Comparison of ENCODE assay signal across 8 cellular contexts in genomic region chr2:219205981-219206441, GRCh38. TPM values are rescaled to one million over a fixed set of nuclear protein-coding genes. Genes with fewer than 3 reads are reported as not detected.
DNase-seq lines count a peak whose midpoint lies in the region; ATAC-seq and TF ChIP-seq lines count a peak whose summit lies in the region.

No MANE protein-coding gene starts in this region.

- no peak for TF ChIP-seq CTCF in CD4-positive, alpha-beta T cell (IDR thresholded peaks at IDR 0.05)
- TF ChIP-seq CTCF in WERI-Rb-1 (IDR thresholded peaks at IDR 0.05; ENCODE audit: low read depth, low read length) (no peak), hepatocyte (IDR thresholded peaks at IDR 0.05; ENCODE audit: poor library complexity) (no peak)

- no peaks in the 10 kb centered on the region for H3K9me2 ChIP-seq in hepatocyte (replicated peaks; ENCODE audit: insufficient read depth)

- H3K36me3 ChIP-seq in WERI-Rb-1, result peaks cover 37% of the 10 kb centered on the region
- no peaks in the 10 kb centered on the region for H3K36me3 ChIP-seq in hepatocyte (replicated peaks; ENCODE audit: insufficient read depth, low read depth)

- no peaks in the 10 kb centered on the region for H3K9me3 Mint-ChIP-seq in CD4-positive, alpha-beta T cell

- peak overlapping the region; percentile 82 for H3K4me2 ChIP-seq in hepatocyte

- CTCF ChIA-PET in CD4-positive, alpha-beta T cell (lab: Charles Lee), result interaction anchor here (0.9 to 4.2 kb wide), 10 partner anchors 13 to 226 kb away, joined by 3 to 32 read pairs (median 5); partner anchors contain the start of genes CNPPD1, DNPEP and NHEJ1

- no peaks in the 10 kb centered on the region for H3K27me3 Mint-ChIP-seq in CD4-positive, alpha-beta T cell

- WGBS in hepatocyte (ENCODE audit: low lambda C conversion rate, missing lambda C conversion rate), result 21% methylated on average over 10 of the region's 10 CpGs

- no peaks in the 10 kb centered on the region for H3K27me3 ChIP-seq in CD4-positive, alpha-beta T cell (ENCODE audit: control insufficient read depth, insufficient read depth, low read length)
- H3K27me3 ChIP-seq in WERI-Rb-1 (ENCODE audit: insufficient read depth, low read depth, severe bottlenecking), result no peaks in the 10 kb centered on the region
- no peaks in the 10 kb centered on the region for H3K27me3 ChIP-seq in hepatocyte

- peak overlapping the region; percentile 46 for H3K4me3 ChIP-seq in WERI-Rb-1 (ENCODE audit: low read depth, low read length)
- H3K4me3 ChIP-seq in hepatocyte, result peak overlapping the region; percentile 60

- H3K4me1 Mint-ChIP-seq in CD4-positive, alpha-beta T cell (ENCODE audit: low read depth), result peaks cover 41% of the 10 kb centered on the region

- peak overlapping the region; percentile 89 for H3K27ac ChIP-seq in CD4-positive, alpha-beta T cell (ENCODE audit: low read depth, low read length)
- H3K27ac ChIP-seq in WERI-Rb-1, result peak overlapping the region; percentile 87
- H3K27ac ChIP-seq in hepatocyte, result peak overlapping the region; percentile 98

- H2AFZ ChIP-seq in hepatocyte, result peak overlapping the region; percentile 92

- no peak for DNase-seq in CD4-positive, alpha-beta T cell
- DNase-seq in WERI-Rb-1, result no peak
- no peak for DNase-seq in hepatocyte (ENCODE audit: low spot score)
- DNase-seq in stimulated activated naive CD8-positive, alpha-beta T cell treated with anti-CD3 and anti-CD28 coated beads, Interleukin-15, Interleukin-2, amounts not matched to agents 100 U/mL and 50 U/mL, for 24 hours, result no peak
- no peak for DNase-seq in DMS153 (lab: John Stamatoyannopoulos, UW)
- no peak for DNase-seq in DMS79 (lab: John Stamatoyannopoulos, UW)

- ATAC-seq in CD4-positive, alpha-beta T cell (ENCODE audit: poor library complexity), result peak; percentile 48
- ATAC-seq in GM21723 (IDR thresholded peaks at IDR 0.05; ENCODE audit: unreplicated experiment) (peak; percentile 41), GM18861 (IDR thresholded peaks at IDR 0.05; ENCODE audit: unreplicated experiment) (no peak)
- ATAC-seq in stimulated activated naive CD8-positive, alpha-beta T cell treated with anti-CD3 and anti-CD28 coated beads, Interleukin-15, Interleukin-2, amounts not matched to agents 100 U/mL and 50 U/mL, for 24 hours, result peak; percentile 16

- H3K4me3 Mint-ChIP-seq in CD4-positive, alpha-beta T cell, result peak overlapping the region; percentile 90

- POLR2A ChIA-PET in CD4-positive, alpha-beta T cell (lab: Charles Lee), result interaction anchor here (1.0 to 4.8 kb wide), 20 partner anchors 9 to 182 kb away, joined by 3 to 139 read pairs (median 13); partner anchors contain the start of genes ABCB6, ANKZF1, ATG9A and CNPPD1

- intact Hi-C loops in CD4-positive, alpha-beta T cell (cut with DNase I, micrococcal nuclease), result loop anchor here (1.0 to 10.0 kb wide), 6 partner anchors 28 to 339 kb away; partner anchors contain the start of genes CHPF (in 1 of the 2), DNAJB2 (in 1 of the 2), DNPEP (in 1 of the 2) and RETREG2 (in 1 of the 2)

- peaks cover 3% of the 10 kb centered on the region for H4K20me1 ChIP-seq in hepatocyte (ENCODE audit: insufficient read depth, poor library complexity, severe bottlenecking)

- peak overlapping the region; percentile 93 for H3K27ac Mint-ChIP-seq in CD4-positive, alpha-beta T cell

- no peaks in the 10 kb centered on the region for H3K9me3 ChIP-seq in CD4-positive, alpha-beta T cell (ENCODE audit: control insufficient read depth, low read length)
- H3K9me3 ChIP-seq in WERI-Rb-1 (ENCODE audit: severe bottlenecking), result no peaks in the 10 kb centered on the region
- H3K9me3 ChIP-seq in hepatocyte (ENCODE audit: low read depth), result no peaks in the 10 kb centered on the region

- H3K79me2 ChIP-seq in hepatocyte, result peaks cover 6% of the 10 kb centered on the region

- H3K36me3 Mint-ChIP-seq in CD4-positive, alpha-beta T cell (ENCODE audit: low read depth), result peaks cover 21% of the 10 kb centered on the region

- H3K4me1 ChIP-seq in hepatocyte (ENCODE audit: insufficient read depth), result peaks cover 20% of the 10 kb centered on the region

RNA-seq across cellular contexts. Expression of gene ZFAND2B, which starts 0.6 kb away (rescaled TPM):
- total RNA-seq in CD4-positive, alpha-beta T cell, result 10 to 100 TPM; 65.9 to 67.4 TPM
- total RNA-seq in hepatocyte, result 38.7 and 58.1 TPM in 2 replicates
- 55.1 and 65.4 TPM in 2 replicates for polyA plus RNA-seq in hepatocyte

RNA-seq across cellular contexts. Expression of gene ABCB6, which starts 12.7 kb away (rescaled TPM):
- total RNA-seq in CD4-positive, alpha-beta T cell, result 1 to 10 TPM; 2.6 to 3.1 TPM
- 34.7 and 37.7 TPM in 2 replicates for total RNA-seq in hepatocyte
- polyA plus RNA-seq in hepatocyte, result 53.4 and 59.5 TPM in 2 replicates

RNA-seq across cellular contexts. Expression of gene ATG9A, which starts 23.4 kb away (rescaled TPM):
- 100 to 1,000 TPM; 105 to 106 TPM for total RNA-seq in CD4-positive, alpha-beta T cell
- total RNA-seq in hepatocyte, result 34.6 and 35.7 TPM in 2 replicates
- 46.6 and 57.8 TPM in 2 replicates for polyA plus RNA-seq in hepatocyte

RNA-seq across cellular contexts. Expression of gene ANKZF1, which starts 23.6 kb away (rescaled TPM):
- total RNA-seq in CD4-positive, alpha-beta T cell, result 100 to 1,000 TPM; 128 to 135 TPM
- total RNA-seq in hepatocyte, result 25.2 and 37.5 TPM in 2 replicates
- 41.6 and 47.1 TPM in 2 replicates for polyA plus RNA-seq in hepatocyte

RNA-seq across cellular contexts. Expression of gene RETREG2, which starts 27.9 kb away (rescaled TPM):
- 10 to 100 TPM; 82.3 to 83.2 TPM for total RNA-seq in CD4-positive, alpha-beta T cell
- total RNA-seq in hepatocyte, result 89.1 and 93.3 TPM in 2 replicates
- polyA plus RNA-seq in hepatocyte, result 81.0 and 90.7 TPM in 2 replicates
